ENCODE assay signal across 1 cellular context in genomic region chr15:22795206-22796063, GRCh38.
TF ChIP-seq lines count a peak whose summit lies in the region.

No MANE protein-coding gene starts in this region.

TF ChIP-seq in K562, 482 proteins besides CTCF, POLR2A, EP300 and RAD21:
- TF ChIP-seq ZHX1 (conservative IDR thresholded peaks at IDR 0.05; ENCODE audit: low read length) (no peak), RB1 (IDR thresholded peaks at IDR 0.05; ENCODE audit: low read depth) (no peak), ZC3H8 (IDR thresholded peaks at IDR 0.05) (no peak), HNRNPUL1 (IDR thresholded peaks at IDR 0.05; ENCODE audit: low read length) (no peak), FOXP1 (CRISPR knock-in tag; IDR thresholded peaks at IDR 0.05) (no peak), HMG20A (CRISPR knock-in tag; conservative IDR thresholded peaks at IDR 0.05) (no peak), NCOA1 (IDR thresholded peaks at IDR 0.05; ENCODE audit: low read depth) (no peak), ZNF583 (CRISPR knock-in tag; IDR thresholded peaks at IDR 0.05) (no peak), CBFA2T3 (IDR thresholded peaks at IDR 0.05) (no peak), FOXM1 (IDR thresholded peaks at IDR 0.05; ENCODE audit: low read depth) (no peak), FOXM1 (CRISPR knock-in tag; IDR thresholded peaks at IDR 0.05; ENCODE audit: low read depth) (no peak), ZNF584 (CRISPR knock-in tag; IDR thresholded peaks at IDR 0.05; ENCODE audit: low read depth) (no peak), ATF1 (CRISPR knock-in tag; IDR thresholded peaks at IDR 0.05) (no peak), ATF1 (tag; IDR thresholded peaks at IDR 0.05) (no peak), ZNF165 (CRISPR knock-in tag; IDR thresholded peaks at IDR 0.05; ENCODE audit: borderline replicate concordance) (no peak), TCF7L2 (IDR thresholded peaks at IDR 0.05; ENCODE audit: low read depth, low read length) (no peak), UBTF (IDR thresholded peaks at IDR 0.05; ENCODE audit: borderline replicate concordance in 1 of 2, low read depth in 2 of 2, low read length in 2 of 2) (no peak), ZNF280B (CRISPR knock-in tag; IDR thresholded peaks at IDR 0.05) (no peak), ZC3H11A (IDR thresholded peaks at IDR 0.05; ENCODE audit: low read depth, low read length) (no peak), TCF7 (IDR thresholded peaks at IDR 0.05; ENCODE audit: borderline replicate concordance) (no peak), ZNF274 (IDR thresholded peaks at IDR 0.05; ENCODE audit: borderline replicate concordance, low read depth, low read length) (no peak)
